Comparison of ENCODE assay signal across 2 cellular contexts in the genomic region with DNA sequence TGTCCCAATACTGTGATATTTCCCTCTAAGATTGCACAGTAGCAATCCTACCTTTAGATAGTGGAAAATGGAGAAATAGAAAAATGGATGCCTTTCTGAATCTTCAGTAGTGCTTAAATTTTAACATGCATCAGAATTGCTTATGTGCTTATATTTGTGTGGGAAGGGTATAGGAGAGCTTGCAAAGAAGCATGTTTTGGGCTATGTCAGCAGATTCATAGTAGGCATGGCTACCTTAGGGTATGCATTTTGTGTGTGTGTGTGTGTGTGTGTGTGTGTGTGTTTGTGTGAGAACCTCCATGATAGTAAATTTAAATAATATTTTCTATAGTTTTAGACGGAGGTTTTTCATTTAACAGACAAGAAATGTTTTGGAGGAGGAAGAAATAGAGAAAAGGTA.
TF ChIP-seq lines count a peak whose summit lies in the region.

No MANE protein-coding gene starts in this region.

TF ChIP-seq in HepG2, 621 proteins besides CTCF, POLR2A, EP300 and RAD21:
- TF ChIP-seq MAFF (IDR thresholded peaks at IDR 0.05; ENCODE audit: low read depth, low read length) (peak; percentile 46; the same call in 1 of the 2 replicates), MAFK (conservative IDR thresholded peaks at IDR 0.05 in 1 of 2, IDR thresholded peaks at IDR 0.05 in 1 of 2; ENCODE audit: low read length in 2 of 2) (peak; percentile 40 to 71; a peak in 3 of 4 replicates), SAP130 (CRISPR knock-in tag; IDR thresholded peaks at IDR 0.05; ENCODE audit: low read depth) (no peak), NFE2L1 (CRISPR knock-in tag; IDR thresholded peaks at IDR 0.05; ENCODE audit: borderline replicate concordance) (no peak)

TF ChIP-seq in K562, 482 proteins besides CTCF, POLR2A, EP300 and RAD21:
- TF ChIP-seq U2AF1 (optimal IDR thresholded peaks at IDR 0.05; ENCODE audit: low read depth, low read length) (no peak), MAFK (IDR thresholded peaks at IDR 0.05; ENCODE audit: low read length) (no peak), ZNF584 (CRISPR knock-in tag; IDR thresholded peaks at IDR 0.05; ENCODE audit: low read depth) (no peak), TAF9B (IDR thresholded peaks at IDR 0.05; ENCODE audit: partially characterized antibody) (no peak), C11orf30 (IDR thresholded peaks at IDR 0.05; ENCODE audit: low read depth) (peak; percentile 43; the same call in 1 of the 2 replicates), MAFF (IDR thresholded peaks at IDR 0.05; ENCODE audit: low read length) (0 out of 2 replicates have a peak, but pooled peaks have one; percentile 18), ZNF316 (IDR thresholded peaks at IDR 0.05) (peak; percentile 60), MYC (IDR thresholded peaks at IDR 0.05; ENCODE audit: low read depth, low read length) (no peak), MYC (CRISPR knock-in tag; IDR thresholded peaks at IDR 0.05; ENCODE audit: borderline replicate concordance, low read depth) (no peak), TCF7L2 (IDR thresholded peaks at IDR 0.05; ENCODE audit: low read depth, low read length) (no peak), BRD9 (IDR thresholded peaks at IDR 0.05; ENCODE audit: low read depth, partially characterized antibody) (no peak), MAFG (tag; conservative IDR thresholded peaks at IDR 0.05) (0 out of 2 replicates have a peak, but pooled peaks have one; percentile 27), SRSF1 (IDR thresholded peaks at IDR 0.05; ENCODE audit: low read depth, low read length) (no peak)
- TF ChIP-seq, protein P1, sequence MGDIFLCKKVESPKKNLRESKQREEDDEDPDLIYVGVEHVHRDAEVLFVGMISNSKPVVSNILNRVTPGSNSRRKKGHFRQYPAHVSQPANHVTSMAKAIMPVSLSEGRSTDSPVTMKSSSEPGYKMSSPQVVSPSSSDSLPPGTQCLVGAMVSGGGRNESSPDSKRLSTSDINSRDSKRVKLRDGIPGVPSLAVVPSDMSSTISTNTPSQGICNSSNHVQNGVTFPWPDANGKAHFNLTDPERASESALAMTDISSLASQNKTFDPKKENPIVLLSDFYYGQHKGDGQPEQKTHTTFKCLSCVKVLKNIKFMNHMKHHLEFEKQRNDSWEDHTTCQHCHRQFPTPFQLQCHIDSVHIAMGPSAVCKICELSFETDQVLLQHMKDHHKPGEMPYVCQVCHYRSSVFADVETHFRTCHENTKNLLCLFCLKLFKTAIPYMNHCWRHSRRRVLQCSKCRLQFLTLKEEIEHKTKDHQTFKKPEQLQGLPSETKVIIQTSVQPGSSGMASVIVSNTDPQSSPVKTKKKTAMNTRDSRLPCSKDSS (IDR thresholded peaks at IDR 0.05; ENCODE audit: low read depth, partially characterized antibody), result no peak
